ENCODE assay signal across 9 cellular contexts in the genomic region with DNA sequence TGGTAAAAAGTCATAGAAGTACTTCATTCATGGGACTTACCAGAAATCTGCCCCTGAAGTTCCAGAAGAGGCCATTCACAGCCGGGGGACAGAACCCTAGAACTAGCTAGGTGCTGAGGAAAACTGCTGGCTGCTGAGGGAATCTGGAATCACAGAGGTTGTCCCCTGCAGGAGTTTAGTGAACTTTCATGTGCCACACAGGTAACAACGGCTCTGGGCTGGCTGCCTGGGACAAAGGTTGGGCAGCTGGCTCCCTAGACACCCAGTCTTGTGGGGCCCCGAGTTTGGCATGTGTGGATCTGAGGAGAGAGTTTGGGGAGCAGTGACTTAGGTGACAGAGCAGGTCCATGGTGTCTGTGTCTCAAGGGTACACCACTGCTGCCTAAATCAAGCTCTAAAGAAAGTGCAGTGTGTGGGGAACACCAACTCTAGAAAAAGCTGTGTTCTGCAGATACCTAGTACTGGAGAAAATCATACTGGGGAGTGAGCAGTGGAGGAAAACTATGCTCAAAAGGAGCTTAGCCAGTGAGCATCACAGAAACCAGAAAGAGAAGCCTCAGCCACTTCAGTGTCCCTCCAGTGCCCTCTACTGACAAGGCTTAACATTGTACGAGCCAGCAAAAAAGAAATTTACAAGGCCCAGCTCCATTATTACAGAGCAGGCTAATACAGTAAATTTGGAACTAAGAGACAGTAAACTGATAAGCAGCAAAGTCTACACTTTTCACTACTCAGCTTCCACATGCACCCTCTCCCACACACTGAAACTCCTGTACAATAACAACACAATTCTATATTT. TPM values are rescaled to one million over a fixed set of nuclear protein-coding genes. Genes with fewer than 3 reads are reported as not detected.
DNase-seq lines count a peak whose midpoint lies in the region; ATAC-seq lines count a peak whose summit lies in the region.
"Had no signal": no experiment of that assay in that cellular context is flagged by ENCODE, and none has a peak within 500 bp of the region (broad histone marks: within the 10 kb centered on the region; RNA-seq: fewer than 3 reads in every experiment).

No MANE protein-coding gene starts in this region.

- H3K18ac ChIP-seq in mesendoderm (ENCODE audit: low read length): no peak overlapping the region

- peaks cover 3% of the 10 kb centered on the region for H3K4me1 ChIP-seq in mesendoderm (ENCODE audit: control insufficient read depth, low read depth, low read length)

- WGBS in mesendoderm (ENCODE audit: extremely low coverage, insufficient coverage, low lambda C conversion rate): no CpG with 5 or more reads among the region's 4 CpGs

- no peak overlapping the region for H2BK120ac ChIP-seq in mesendoderm (ENCODE audit: low read depth, low read length)

- no peak overlapping the region for H2AK5ac ChIP-seq in mesendoderm (ENCODE audit: low read length)

- H3K56ac ChIP-seq in mesendoderm (ENCODE audit: low read length): no peak overlapping the region

- DNase-seq in NCI-H146 (lab: John Stamatoyannopoulos, UW) (peak; percentile 9), NCI-H146 treated with DMSO at 0.1 percent for 48 hours (lab: John Stamatoyannopoulos, UW; ENCODE audit: unreplicated experiment) (no peak), amniotic epithelial cell (ENCODE audit: low read depth) (peak; percentile 7), mesendoderm (peak; percentile 64), hypothalamus (lab: John Stamatoyannopoulos, UW) (no peak)
- no peak for DNase-seq in activated CD8-positive, alpha-beta memory T cell treated with anti-CD3 and anti-CD28 coated beads, Interleukin-2, amount 50 U/mL, for 4 hours
- no peak for DNase-seq in stimulated activated naive CD4-positive, alpha-beta T cell (lab: John Stamatoyannopoulos, UW)
- DNase-seq: NCI-H187 treated with DMSO at 0.1 percent for 48 hours had no signal

- peak overlapping the region; percentile 2 for H3K4ac ChIP-seq in mesendoderm (ENCODE audit: low read depth, low read length)

- H4K8ac ChIP-seq in mesendoderm (ENCODE audit: low read depth, low read length): no peak overlapping the region

- H3K9ac ChIP-seq in mesendoderm (ENCODE audit: low read length): no peak overlapping the region

- H3K27ac ChIP-seq in mesendoderm (ENCODE audit: low read depth, low read length): no peak overlapping the region

- no peak overlapping the region for H3K4me2 ChIP-seq in mesendoderm (ENCODE audit: low read length)

- no peak overlapping the region for H2BK5ac ChIP-seq in mesendoderm (ENCODE audit: low read length)

- no peaks in the 10 kb centered on the region for H3K36me3 ChIP-seq in mesendoderm (ENCODE audit: control insufficient read depth, insufficient read depth, low read length)

- no peaks in the 10 kb centered on the region for H3K27me3 ChIP-seq in mesendoderm (ENCODE audit: insufficient read depth, low read length, poor library complexity)

- peak; percentile 53 for ATAC-seq in HG03175 (IDR thresholded peaks at IDR 0.05; ENCODE audit: unreplicated experiment)

- peaks cover 12% of the 10 kb centered on the region for H3K79me2 ChIP-seq in mesendoderm (ENCODE audit: control insufficient read depth, insufficient read depth, low read length)

- H3K79me1 ChIP-seq in mesendoderm (ENCODE audit: low read length): peaks cover 2% of the 10 kb centered on the region

- no peak overlapping the region for H2BK15ac ChIP-seq in mesendoderm (replicated peaks; ENCODE audit: low read depth)

- H4K5ac ChIP-seq in mesendoderm (ENCODE audit: low read length): no peak overlapping the region

- no peak overlapping the region for H3K23ac ChIP-seq in mesendoderm (ENCODE audit: low read length)

- no peak overlapping the region for H3K4me3 ChIP-seq in mesendoderm (ENCODE audit: low read length)

RNA-seq across cellular contexts. Expression of a gene that starts 15.2 kb away (rescaled TPM):
- 5.9 TPM for polyA plus RNA-seq in mesendoderm (2013, experiment 1 of 2)
- 5.7 TPM for polyA plus RNA-seq in mesendoderm (2013, experiment 2 of 2)

Comparison
In these comparisons a context has a peak if more than half of its experiments do, and no peak if none do; other contexts are left out.
1. DNase-seq: peak in NCI-H146 (single experiment), amniotic epithelial cell (single experiment) and mesendoderm (single experiment); none in NCI-H146 treated with DMSO at 0.1 percent for 48 hours (single experiment), hypothalamus (0 of 51), activated CD8-positive, alpha-beta memory T cell treated with anti-CD3 and anti-CD28 coated beads, Interleukin-2, amount 50 U/mL, for 4 hours (single experiment) and stimulated activated naive CD4-positive, alpha-beta T cell (0 of 6).